1 cellular context compared by ENCODE assay signal in the genomic region with DNA sequence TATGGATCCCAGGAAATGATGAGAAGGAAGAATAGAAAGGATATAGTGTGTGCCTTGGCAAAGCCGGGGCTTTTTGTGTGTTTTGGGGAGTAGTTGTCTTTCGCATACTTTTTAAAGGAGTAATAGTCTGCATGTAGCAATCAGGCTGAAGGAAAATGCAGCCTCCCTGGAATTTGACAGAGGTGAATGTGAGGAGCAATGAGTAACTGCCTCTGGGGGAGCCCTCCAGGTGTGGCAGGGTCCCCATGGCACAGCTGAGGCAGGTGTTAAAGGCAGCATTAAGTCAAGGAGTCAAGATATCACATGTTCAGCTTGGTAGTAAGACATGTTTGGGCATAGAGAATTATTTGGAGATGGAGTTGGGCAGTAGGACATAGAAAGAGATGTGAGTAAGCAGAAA.
TF ChIP-seq lines count a peak whose summit lies in the region.

No MANE protein-coding gene starts in this region.

TF ChIP-seq in WTC11, 78 proteins besides CTCF, POLR2A, EP300 and RAD21 (continued from another document):
- no peak for TF ChIP-seq ZNF512 (CRISPR knock-in tag; IDR thresholded peaks at IDR 0.05; ENCODE audit: borderline replicate concordance)
- TF ChIP-seq ATF6 (CRISPR knock-in tag; IDR thresholded peaks at IDR 0.05): no peak
- TF ChIP-seq, protein P1, sequence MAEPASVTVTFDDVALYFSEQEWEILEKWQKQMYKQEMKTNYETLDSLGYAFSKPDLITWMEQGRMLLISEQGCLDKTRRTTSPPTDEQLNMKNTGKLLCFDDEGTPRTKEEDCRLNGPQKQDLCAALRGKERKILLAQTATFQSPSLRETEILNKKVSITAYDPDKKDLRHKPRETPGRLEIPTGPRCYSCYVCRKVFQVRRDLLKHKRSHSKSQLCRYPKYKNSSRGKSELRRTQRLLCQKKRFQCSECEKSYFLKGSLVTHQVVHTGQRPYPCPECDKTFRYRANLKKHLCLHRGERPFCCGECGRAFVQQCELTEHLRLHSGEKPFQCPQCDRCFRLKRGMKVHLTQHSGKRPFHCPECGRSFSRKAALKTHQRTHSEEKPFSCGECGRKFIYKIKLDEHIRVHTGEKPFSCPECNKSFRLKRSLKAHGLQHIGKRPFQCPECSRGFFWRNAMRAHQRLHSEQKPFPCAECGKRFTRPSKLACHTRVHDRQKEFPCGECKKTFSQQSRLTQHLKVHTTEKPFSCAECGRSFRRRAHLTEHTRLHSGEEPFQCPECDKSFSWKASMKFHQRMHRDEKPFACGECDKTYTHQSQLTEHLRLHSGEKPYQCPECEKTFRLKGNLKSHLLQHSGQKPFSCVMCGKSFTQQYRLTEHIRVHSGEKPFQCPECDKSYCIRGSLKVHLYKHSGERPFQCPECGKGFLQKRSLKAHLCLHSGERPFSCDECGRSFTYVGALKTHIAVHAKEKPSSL (CRISPR knock-in tag; conservative IDR thresholded peaks at IDR 0.05): no peak
- no peak for TF ChIP-seq RORB (CRISPR knock-in tag; IDR thresholded peaks at IDR 0.05)
